In the genomic region with DNA sequence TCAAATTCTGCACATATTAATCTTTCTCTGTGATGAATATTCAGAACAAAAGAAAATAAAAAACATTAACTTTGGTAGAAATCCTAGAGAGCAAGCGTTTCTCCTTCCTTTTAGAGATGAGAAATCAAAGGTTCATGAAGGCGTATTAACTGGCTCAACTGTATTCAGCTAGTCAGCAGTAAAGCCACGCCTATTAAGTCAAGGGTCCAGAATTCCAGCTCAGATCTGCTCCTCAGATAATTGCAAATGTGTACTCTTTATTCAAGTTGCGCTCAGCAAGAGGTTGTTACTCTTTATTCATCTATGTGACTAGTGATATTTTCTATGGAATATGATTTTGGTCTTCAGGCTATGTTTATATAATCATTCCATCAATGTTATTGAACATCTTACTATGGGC, we compare ENCODE assay signal across 29 cellular contexts.
"Had no signal": no experiment of that assay in that cellular context is flagged by ENCODE, and none has a peak within 500 bp of the region (broad histone marks: within the 10 kb centered on the region; RNA-seq: fewer than 3 reads in every experiment).

No MANE protein-coding gene starts in this region.

- H3K4me3 ChIP-seq: MG63, SJCRH30, SK-N-MC had no signal

- H3K9me3 ChIP-seq: MG63, SJCRH30 had no signal

- H3K27ac ChIP-seq: brain microvascular endothelial cell, SJCRH30, SK-N-MC had no signal

- H3K36me3 ChIP-seq: brain microvascular endothelial cell, MG63, SJCRH30 had no signal

- DNase-seq: activated CD4-positive, alpha-beta T cell treated with anti-CD3 and anti-CD28 coated beads, Interleukin-2, amount 10 ng/mL, durations not matched to agents 24 days and 14 days; activated CD4-positive, alpha-beta T cell treated with anti-CD3 and anti-CD28 coated beads, Interleukin-2, amount 50 U/mL, for 4 hours; activated CD8-positive, alpha-beta T cell treated with anti-CD3 and anti-CD28 coated beads for 36 hours; activated effector memory CD4-positive, alpha-beta T cell treated with anti-CD3 and anti-CD28 coated beads, Interleukin-2, amount 50 U/mL, for 16 hours; activated naive CD4-positive, alpha-beta T cell; activated naive CD4-positive, alpha-beta T cell treated with anti-CD3 and anti-CD28 coated beads, Interleukin-2, amount 50 U/mL, for 16 hours; activated naive CD8-positive, alpha-beta T cell treated with anti-CD3 and anti-CD28 coated beads for 36 hours; activated T-cell treated with anti-CD3 and anti-CD28 coated beads, Interleukin-2, amount 50 U/mL, for 1 hour; activated T-cell treated with anti-CD3 and anti-CD28 coated beads, Interleukin-2, amount 50 U/mL, for 72 hours; amniotic stem cell; aorta; brain microvascular endothelial cell; Kasumi-1; KG1; MG63; NCI-H1048; NCI-H1105 treated with DMSO at 0.1 percent for 48 hours; NCI-H1436; NCI-H1694; NCI-H1930; NCI-H2171 treated with DMSO at 0.1 percent for 48 hours; NCI-H345; NCI-H524 treated with DMSO at 0.1 percent for 48 hours; NCI-H748 treated with DMSO at 0.1 percent for 48 hours; SHP77; SJCRH30; T1000 had no signal

- H3K27me3 ChIP-seq: brain microvascular endothelial cell, MG63, SJCRH30 had no signal

- FAIRE-seq: TTC549 had no signal
